1 cellular context compared by ENCODE assay signal in genomic region chr3:76726034-76726433, GRCh38.
TF ChIP-seq lines count a peak whose summit lies in the region.

No MANE protein-coding gene starts in this region.

TF ChIP-seq in GM23338, 12 proteins besides CTCF, POLR2A, EP300 and RAD21 (continued from another document):
- TF ChIP-seq ETS1 (IDR thresholded peaks at IDR 0.05) = no peak
- TF ChIP-seq ZNF331 (CRISPR knock-in tag; IDR thresholded peaks at IDR 0.05; ENCODE audit: low read depth) = no peak
- TF ChIP-seq CREB1 (CRISPR knock-in tag; IDR thresholded peaks at IDR 0.05; ENCODE audit: low read depth) = no peak
- no peak for TF ChIP-seq EZH2phosphoT487 (IDR thresholded peaks at IDR 0.05; ENCODE audit: unreplicated experiment)
- no peak for TF ChIP-seq ZNF462 (CRISPR knock-in tag; IDR thresholded peaks at IDR 0.05)
